In genomic region chr14:93701562-93701961, GRCh38 we compare ENCODE assay signal across 1 cellular context.
TF ChIP-seq lines count a peak whose summit lies in the region.

No MANE protein-coding gene starts in this region.

TF ChIP-seq in HepG2, 621 proteins besides CTCF, POLR2A, EP300 and RAD21 (continued from another document):
- TF ChIP-seq ZNF33A (CRISPR knock-in tag; IDR thresholded peaks at IDR 0.05; ENCODE audit: borderline replicate concordance) = no peak
- TF ChIP-seq RAD51 (IDR thresholded peaks at IDR 0.05; ENCODE audit: borderline replicate concordance) = peak; percentile 72
- TF ChIP-seq MAF1 (CRISPR knock-in tag; IDR thresholded peaks at IDR 0.05; ENCODE audit: borderline replicate concordance) = no peak
- no peak for TF ChIP-seq ARID3A (IDR thresholded peaks at IDR 0.05; ENCODE audit: low read depth, low read length)
- no peak for TF ChIP-seq ZNF484 (CRISPR knock-in tag; IDR thresholded peaks at IDR 0.05; ENCODE audit: borderline replicate concordance, low read depth)
- TF ChIP-seq HHEX (CRISPR knock-in tag; IDR thresholded peaks at IDR 0.05) = no peak
- TF ChIP-seq CREB3 (CRISPR knock-in tag; IDR thresholded peaks at IDR 0.05) = no peak
- no peak for TF ChIP-seq SMC3 (IDR thresholded peaks at IDR 0.05; ENCODE audit: low read length)
- no peak for TF ChIP-seq DPF2 (CRISPR knock-in tag; IDR thresholded peaks at IDR 0.05; ENCODE audit: borderline replicate concordance, low read depth)
- TF ChIP-seq ZBTB39 (CRISPR knock-in tag; IDR thresholded peaks at IDR 0.05) = no peak
- no peak for TF ChIP-seq FLYWCH1 (CRISPR knock-in tag; IDR thresholded peaks at IDR 0.05)
- TF ChIP-seq BATF2 (CRISPR knock-in tag; IDR thresholded peaks at IDR 0.05) = no peak
